19 cellular contexts compared by ENCODE assay signal in genomic region chr3:176870451-176870850, GRCh38.
DNase-seq lines count a peak whose midpoint lies in the region; ATAC-seq and TF ChIP-seq lines count a peak whose summit lies in the region.
"Had no signal": no experiment of that assay in that cellular context is flagged by ENCODE, and none has a peak within 500 bp of the region (broad histone marks: within the 10 kb centered on the region; RNA-seq: fewer than 3 reads in every experiment).

No MANE protein-coding gene starts in this region.

- H3K14ac ChIP-seq in trophoblast cell (ENCODE audit: low read length): no peak overlapping the region

- H3K18ac ChIP-seq in trophoblast cell (ENCODE audit: low read length): no peak overlapping the region

- H4K12ac ChIP-seq in trophoblast cell (ENCODE audit: low read depth, low read length): no peak overlapping the region

- no peaks in the 10 kb centered on the region for H3K9me3 ChIP-seq in mammary epithelial cell (replicated peaks; ENCODE audit: insufficient read depth, low read length)
- H3K9me3 ChIP-seq in breast epithelium: no peaks in the 10 kb centered on the region
- H3K9me3 ChIP-seq in trophoblast cell (ENCODE audit: insufficient read depth, low read depth, low read length): peaks cover 3% of the 10 kb centered on the region
- H3K9me3 ChIP-seq: A549, BE2C, HAP-1 had no signal

- no peak overlapping the region for H2BK12ac ChIP-seq in trophoblast cell (ENCODE audit: low read length)

- no peaks in the 10 kb centered on the region for H4K20me1 ChIP-seq in mammary epithelial cell (ENCODE audit: insufficient read depth, low read length)
- H4K20me1 ChIP-seq: BLaER1 treated with 17β-estradiol and CSF1 and Interleukin-3, amounts not matched to agents 10 nM and 100 nM had no signal

- H2AFZ ChIP-seq in mammary epithelial cell (ENCODE audit: low read depth, low read length): no peak overlapping the region
- no peak overlapping the region for H2AFZ ChIP-seq in trophoblast cell (ENCODE audit: insufficient read depth, low read length, poor library complexity)

- H3K27ac ChIP-seq in mammary epithelial cell (ENCODE audit: insufficient read depth, low read depth, low read length) (no peak overlapping the region), breast epithelium (no peak overlapping the region), epithelial cell of prostate (no peak overlapping the region), trophoblast cell (ENCODE audit: low read depth, low read length) (no peak overlapping the region)
- H3K27ac ChIP-seq: A549 had no signal

- no peak overlapping the region for H4K91ac ChIP-seq in trophoblast cell (ENCODE audit: low read depth, low read length)

- no peak overlapping the region for H2BK5ac ChIP-seq in trophoblast cell (ENCODE audit: low read depth, low read length, poor library complexity)

- H3K36me3 ChIP-seq in mammary epithelial cell (ENCODE audit: insufficient read depth, low read length) (no peaks in the 10 kb centered on the region), breast epithelium (no peaks in the 10 kb centered on the region), trophoblast cell (ENCODE audit: control insufficient read depth in 1 of 2, insufficient read depth in 2 of 2, low read length in 2 of 2) (no peaks in the 10 kb centered on the region)
- H3K36me3 ChIP-seq: BE2C, HAP-1 had no signal

- H2AK5ac ChIP-seq in trophoblast cell (ENCODE audit: low read length): no peak overlapping the region

- no peak for TF ChIP-seq POLR2A in breast epithelium (IDR thresholded peaks at IDR 0.05)

- H3K4me1 ChIP-seq in mammary epithelial cell (ENCODE audit: insufficient read depth, low read length) (no peaks in the 10 kb centered on the region), breast epithelium (no peaks in the 10 kb centered on the region), trophoblast cell (ENCODE audit: control insufficient read depth in 1 of 2, insufficient read depth in 2 of 2, low read length in 2 of 2) (peaks cover 0 to 3% of the 10 kb centered on the region in 2 experiments)
- H3K4me1 ChIP-seq: A549, BE2C, HAP-1 had no signal

- no peak for TF ChIP-seq CTCF in mammary epithelial cell (conservative IDR thresholded peaks at IDR 0.05 in 1 of 2, IDR thresholded peaks at IDR 0.05 in 1 of 2; ENCODE audit: extremely low read depth in 1 of 2, insufficient read depth in 1 of 2, low read depth in 1 of 2, low read length in 2 of 2)
- TF ChIP-seq CTCF in breast epithelium (IDR thresholded peaks at IDR 0.05): no peak

- H3K4me2 ChIP-seq in mammary epithelial cell (ENCODE audit: insufficient read depth, low read depth, low read length) (no peak overlapping the region), trophoblast cell (ENCODE audit: low read length) (no peak overlapping the region)
- H3K4me2 ChIP-seq: A549 had no signal

- no peak overlapping the region for H3K4me3 ChIP-seq in mammary epithelial cell (replicated peaks in 1 of 3; ENCODE audit: insufficient read depth in 1 of 3, low read depth in 2 of 3, low read length in 3 of 3)
- no peak overlapping the region for H3K4me3 ChIP-seq in breast epithelium
- no peak overlapping the region for H3K4me3 ChIP-seq in trophoblast cell (ENCODE audit: low read depth, low read length)
- H3K4me3 ChIP-seq: A549; BLaER1 treated with 17β-estradiol and CSF1 and Interleukin-3, amounts not matched to agents 10 nM and 100 nM; HAP-1 had no signal

- dilution Hi-C loops in mammary epithelial cell (cut with HindIII; ENCODE audit: low sequenced_read_pairs): no loop called here

- H4K8ac ChIP-seq in trophoblast cell (ENCODE audit: low read depth, low read length): no peak overlapping the region

- H3K79me1 ChIP-seq in trophoblast cell (ENCODE audit: low read length): no peaks in the 10 kb centered on the region

- no peak for ATAC-seq in SK-N-SH treated with all-trans-retinoic acid at 6 μM for 48 hours
- ATAC-seq: A549 had no signal

- H3K9ac ChIP-seq in mammary epithelial cell (ENCODE audit: insufficient read depth, low read length) (no peak overlapping the region), trophoblast cell (ENCODE audit: low read length) (no peak overlapping the region)
- H3K9ac ChIP-seq: BLaER1 treated with 17β-estradiol and CSF1 and Interleukin-3, amounts not matched to agents 10 nM and 100 nM had no signal

- 100% methylated on average over 1 of the region's 1 CpG for WGBS in mammary epithelial cell (ENCODE audit: low coverage, missing lambda C conversion rate)
- no CpG with 5 or more reads among the region's 1 CpG for WGBS in trophoblast cell (ENCODE audit: extremely low coverage, insufficient coverage, insufficient read length)

- no peaks in the 10 kb centered on the region for H3K79me2 ChIP-seq in mammary epithelial cell (ENCODE audit: insufficient read depth, low read length)
- no peaks in the 10 kb centered on the region for H3K79me2 ChIP-seq in trophoblast cell (ENCODE audit: control insufficient read depth, insufficient read depth, low read length, poor library complexity)

- no peak overlapping the region for H3K23ac ChIP-seq in trophoblast cell (ENCODE audit: low read length)

- BruUV-seq in mammary epithelial cell (replicated peaks; lab: Mats Ljungman, UMichigan): no TSS peak

- no peak overlapping the region for H2BK120ac ChIP-seq in trophoblast cell (ENCODE audit: insufficient read depth, low read length, poor library complexity)

- in situ Hi-C loops in mammary epithelial cell (cut with MboI; ENCODE audit: low sequenced_read_pairs in 2 of 2): no loop called here

- DNase-seq in mammary epithelial cell (peak; percentile 56), breast epithelium (ENCODE audit: low spot score in 2 of 2) (no peak), epithelial cell of prostate (ENCODE audit: low read depth, low spot score) (peak; percentile 39), trophoblast cell (peak; percentile 69 to 94)
- no peak for DNase-seq in activated CD8-positive, alpha-beta memory T cell treated with anti-CD3 and anti-CD28 coated beads, Interleukin-2, amount 50 U/mL, for 48 hours
- DNase-seq: 8988T; ACHN; AML-193; BE2C; CD4-positive, alpha-beta T cell; CD8-positive, alpha-beta memory T cell; DMS 273 treated with DMSO at 0.1 percent for 48 hours; DND-41; GOT3; HFFc6 had no signal

- intact Hi-C loops in mammary epithelial cell (cut with micrococcal nuclease) (loop anchor here (10.0 kb wide), 2 partner anchors 154 to 1454 kb away; no protein-coding TSS in a partner anchor), breast epithelium (cut with DNase I; ENCODE audit: low total_unique reads) (no loop called here)

- CTCF ChIA-PET in mammary epithelial cell (lab: Charles Lee; ENCODE audit: low non-redundant PET): no interaction called here

- H3K27me3 ChIP-seq in mammary epithelial cell (ENCODE audit: insufficient read depth, low read length) (no peaks in the 10 kb centered on the region), breast epithelium (no peaks in the 10 kb centered on the region), trophoblast cell (ENCODE audit: insufficient read depth, low read length) (no peaks in the 10 kb centered on the region)
- H3K27me3 ChIP-seq: BE2C; BLaER1 treated with 17β-estradiol and CSF1 and Interleukin-3, amounts not matched to agents 10 nM and 100 nM had no signal

- H3K4ac ChIP-seq in trophoblast cell (ENCODE audit: low read depth, low read length): no peak overlapping the region

TF ChIP-seq in SK-N-SH treated with all-trans-retinoic acid at 6 μM for 48 hours, 23 proteins besides CTCF, POLR2A, EP300 and RAD21 (continues in another document):
- TF ChIP-seq TSHZ2 (CRISPR knock-in tag; IDR thresholded peaks at IDR 0.05) (no peak), CSRNP3 (CRISPR knock-in tag; IDR thresholded peaks at IDR 0.05) (no peak), PPARA (CRISPR knock-in tag; IDR thresholded peaks at IDR 0.05; ENCODE audit: borderline replicate concordance) (no peak), TCF4 (CRISPR knock-in tag; IDR thresholded peaks at IDR 0.05; ENCODE audit: borderline replicate concordance) (no peak), BACH2 (CRISPR knock-in tag; IDR thresholded peaks at IDR 0.05; ENCODE audit: borderline replicate concordance) (no peak)

Comparison
In these comparisons a context has a peak if more than half of its experiments do, and no peak if none do; other contexts are left out.
1. DNase-seq: peak in mammary epithelial cell (single experiment), epithelial cell of prostate (single experiment) and trophoblast cell (2 of 2); none in breast epithelium (0 of 2) and activated CD8-positive, alpha-beta memory T cell treated with anti-CD3 and anti-CD28 coated beads, Interleukin-2, amount 50 U/mL, for 48 hours (single experiment).